In the genomic region with DNA sequence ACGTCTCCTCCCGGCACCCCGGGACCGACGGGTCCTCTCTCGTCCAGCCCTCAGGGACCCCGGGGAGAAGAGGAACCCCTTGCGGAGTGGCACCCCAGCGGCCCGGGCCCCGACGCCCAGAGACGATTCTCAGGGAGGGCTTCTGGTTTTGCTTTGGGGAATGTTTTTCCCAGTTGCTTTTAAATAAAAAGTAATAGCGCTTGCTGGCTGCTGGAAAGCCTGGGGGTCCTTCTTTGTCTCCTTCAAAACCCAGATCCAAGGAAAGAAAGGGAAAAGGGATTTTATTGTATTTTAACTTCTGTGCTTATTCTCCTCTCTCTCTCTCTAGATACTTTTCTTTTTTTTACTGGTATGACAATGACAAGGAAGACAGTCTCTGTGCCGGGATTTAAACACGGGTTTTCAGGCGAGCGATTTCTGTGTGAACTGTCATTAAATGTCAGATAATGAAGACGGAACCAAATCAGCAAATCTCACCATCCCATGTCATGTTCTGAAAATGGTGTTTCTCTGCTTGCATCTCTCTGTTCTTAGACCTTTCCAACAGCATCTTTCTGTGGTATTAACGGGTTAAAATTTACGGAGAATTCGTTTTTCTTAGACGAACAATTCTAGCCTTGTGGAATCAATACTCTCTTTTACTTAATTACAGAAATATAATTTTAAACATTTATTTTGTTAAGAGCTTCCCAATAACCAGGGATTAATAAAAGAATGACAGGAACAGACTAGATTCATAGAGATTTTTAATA, we compare ENCODE assay signal across 1 cellular context.
A peak's percentile ranks its signal among the peaks of the same experiment; 100 is the strongest.
TF ChIP-seq lines count a peak whose summit lies in the region.

No MANE protein-coding gene starts in this region.

TF ChIP-seq in HEK293, 187 proteins besides CTCF, POLR2A, EP300 and RAD21 (continued from another document):
- TF ChIP-seq, protein P1, sequence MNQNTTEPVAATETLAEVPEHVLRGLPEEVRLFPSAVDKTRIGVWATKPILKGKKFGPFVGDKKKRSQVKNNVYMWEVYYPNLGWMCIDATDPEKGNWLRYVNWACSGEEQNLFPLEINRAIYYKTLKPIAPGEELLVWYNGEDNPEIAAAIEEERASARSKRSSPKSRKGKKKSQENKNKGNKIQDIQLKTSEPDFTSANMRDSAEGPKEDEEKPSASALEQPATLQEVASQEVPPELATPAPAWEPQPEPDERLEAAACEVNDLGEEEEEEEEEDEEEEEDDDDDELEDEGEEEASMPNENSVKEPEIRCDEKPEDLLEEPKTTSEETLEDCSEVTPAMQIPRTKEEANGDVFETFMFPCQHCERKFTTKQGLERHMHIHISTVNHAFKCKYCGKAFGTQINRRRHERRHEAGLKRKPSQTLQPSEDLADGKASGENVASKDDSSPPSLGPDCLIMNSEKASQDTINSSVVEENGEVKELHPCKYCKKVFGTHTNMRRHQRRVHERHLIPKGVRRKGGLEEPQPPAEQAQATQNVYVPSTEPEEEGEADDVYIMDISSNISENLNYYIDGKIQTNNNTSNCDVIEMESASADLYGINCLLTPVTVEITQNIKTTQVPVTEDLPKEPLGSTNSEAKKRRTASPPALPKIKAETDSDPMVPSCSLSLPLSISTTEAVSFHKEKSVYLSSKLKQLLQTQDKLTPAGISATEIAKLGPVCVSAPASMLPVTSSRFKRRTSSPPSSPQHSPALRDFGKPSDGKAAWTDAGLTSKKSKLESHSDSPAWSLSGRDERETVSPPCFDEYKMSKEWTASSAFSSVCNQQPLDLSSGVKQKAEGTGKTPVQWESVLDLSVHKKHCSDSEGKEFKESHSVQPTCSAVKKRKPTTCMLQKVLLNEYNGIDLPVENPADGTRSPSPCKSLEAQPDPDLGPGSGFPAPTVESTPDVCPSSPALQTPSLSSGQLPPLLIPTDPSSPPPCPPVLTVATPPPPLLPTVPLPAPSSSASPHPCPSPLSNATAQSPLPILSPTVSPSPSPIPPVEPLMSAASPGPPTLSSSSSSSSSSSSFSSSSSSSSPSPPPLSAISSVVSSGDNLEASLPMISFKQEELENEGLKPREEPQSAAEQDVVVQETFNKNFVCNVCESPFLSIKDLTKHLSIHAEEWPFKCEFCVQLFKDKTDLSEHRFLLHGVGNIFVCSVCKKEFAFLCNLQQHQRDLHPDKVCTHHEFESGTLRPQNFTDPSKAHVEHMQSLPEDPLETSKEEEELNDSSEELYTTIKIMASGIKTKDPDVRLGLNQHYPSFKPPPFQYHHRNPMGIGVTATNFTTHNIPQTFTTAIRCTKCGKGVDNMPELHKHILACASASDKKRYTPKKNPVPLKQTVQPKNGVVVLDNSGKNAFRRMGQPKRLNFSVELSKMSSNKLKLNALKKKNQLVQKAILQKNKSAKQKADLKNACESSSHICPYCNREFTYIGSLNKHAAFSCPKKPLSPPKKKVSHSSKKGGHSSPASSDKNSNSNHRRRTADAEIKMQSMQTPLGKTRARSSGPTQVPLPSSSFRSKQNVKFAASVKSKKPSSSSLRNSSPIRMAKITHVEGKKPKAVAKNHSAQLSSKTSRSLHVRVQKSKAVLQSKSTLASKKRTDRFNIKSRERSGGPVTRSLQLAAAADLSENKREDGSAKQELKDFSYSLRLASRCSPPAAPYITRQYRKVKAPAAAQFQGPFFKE (tag by site-specific recombination; IDR thresholded peaks at IDR 0.05; ENCODE audit: borderline replicate concordance) = no peak
- TF ChIP-seq ZNF311 (tag by site-specific recombination; IDR thresholded peaks at IDR 0.05; ENCODE audit: borderline replicate concordance) (no peak), ZNF658 (tag by site-specific recombination; IDR thresholded peaks at IDR 0.05) (no peak), ZNF777 (tag by site-specific recombination; IDR thresholded peaks at IDR 0.05; ENCODE audit: borderline replicate concordance) (0 out of 2 replicates have a peak, but pooled peaks have one; percentile 25), ZNF791 (tag by site-specific recombination; IDR thresholded peaks at IDR 0.05) (no peak)
TF ChIP-seq in HEK293: peak in this region for 3.
